In the genomic region with DNA sequence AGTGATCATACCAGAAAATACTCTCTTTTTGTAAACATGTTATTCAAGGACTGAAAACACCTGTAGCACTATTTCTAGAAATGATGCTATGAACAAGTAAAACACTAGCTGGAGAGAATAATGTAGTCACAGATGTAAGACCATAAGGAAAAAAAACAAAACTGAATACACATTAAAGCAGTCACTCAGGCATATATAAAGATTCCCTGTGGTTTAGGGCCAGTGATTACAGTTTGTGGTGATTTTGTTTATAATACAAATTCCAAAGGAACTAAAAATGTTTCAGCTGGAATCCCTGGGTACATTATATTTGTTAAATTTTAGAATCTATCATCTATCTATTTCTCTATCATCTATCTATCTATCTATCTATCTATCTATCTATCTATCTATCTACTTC, we compare ENCODE assay signal across 20 cellular contexts.
DNase-seq lines count a peak whose midpoint lies in the region; ATAC-seq and TF ChIP-seq lines count a peak whose summit lies in the region.
"Had no signal": no experiment of that assay in that cellular context is flagged by ENCODE, and none has a peak within 500 bp of the region (broad histone marks: within the 10 kb centered on the region; RNA-seq: fewer than 3 reads in every experiment).

No MANE protein-coding gene starts in this region.

- POLR2A ChIA-PET in WTC11 (lab: Charles Lee) = interaction anchor here (1.4 kb wide), 1 partner anchor 23 kb away, joined by 9 read pairs; no protein-coding TSS in a partner anchor
- POLR2A ChIA-PET in activated CD8-positive, alpha-beta T cell treated with anti-CD3 and anti-CD28 coated beads for 36 hours (lab: Charles Lee) = no interaction called here

- H3K9me3 ChIP-seq in HUES6 (ENCODE audit: control insufficient read depth, insufficient read depth, low read depth, low read length) (no peaks in the 10 kb centered on the region), iPS-20b (ENCODE audit: insufficient read depth, low read depth, low read length) (no peaks in the 10 kb centered on the region), smooth muscle cell (replicated peaks; ENCODE audit: low read depth) (no peaks in the 10 kb centered on the region), HAP-1 (no peaks in the 10 kb centered on the region)
- H3K9me3 ChIP-seq: SJSA1 had no signal

- no peaks in the 10 kb centered on the region for H3K36me3 Mint-ChIP-seq in WTC11
- no peaks in the 10 kb centered on the region for H3K36me3 Mint-ChIP-seq in activated CD8-positive, alpha-beta T cell treated with anti-CD3 and anti-CD28 coated beads for 36 hours (ENCODE audit: low read depth)
- H3K36me3 Mint-ChIP-seq: CD8-positive, alpha-beta memory T cell; T-cell had no signal

- in situ Hi-C loops in HAP-1 (cut with MboI; ENCODE audit: low sequenced_read_pairs) = no loop called here

- peak overlapping the region; percentile 56 for H3K4me3 Mint-ChIP-seq in WTC11
- no peak overlapping the region for H3K4me3 Mint-ChIP-seq in activated CD8-positive, alpha-beta T cell treated with anti-CD3 and anti-CD28 coated beads for 36 hours
- H3K4me3 Mint-ChIP-seq: CD8-positive, alpha-beta memory T cell; HFFc6; T-cell had no signal

- CTCF ChIA-PET in WTC11 (lab: Charles Lee) = interaction anchor here (0.6 to 2.2 kb wide), 4 partner anchors 13 to 72 kb away, joined by 3 to 7 read pairs (median 3); no protein-coding TSS in a partner anchor
- CTCF ChIA-PET in activated CD8-positive, alpha-beta T cell treated with anti-CD3 and anti-CD28 coated beads for 36 hours (lab: Charles Lee) = no interaction called here

- H3K27me3 ChIP-seq in HUES6 (ENCODE audit: control insufficient read depth, insufficient read depth, low read length) = no peaks in the 10 kb centered on the region
- no peaks in the 10 kb centered on the region for H3K27me3 ChIP-seq in iPS-20b (ENCODE audit: insufficient read depth, low read length)
- H3K27me3 ChIP-seq in smooth muscle cell (ENCODE audit: low read depth) = no peaks in the 10 kb centered on the region
- no peaks in the 10 kb centered on the region for H3K27me3 ChIP-seq in HAP-1 (ENCODE audit: low read depth)
- H3K27me3 ChIP-seq: SJSA1 had no signal

- peaks cover 77% of the 10 kb centered on the region for H3K4me1 Mint-ChIP-seq in WTC11
- no peaks in the 10 kb centered on the region for H3K4me1 Mint-ChIP-seq in activated CD8-positive, alpha-beta T cell treated with anti-CD3 and anti-CD28 coated beads for 36 hours (ENCODE audit: low read depth)
- H3K4me1 Mint-ChIP-seq: CD8-positive, alpha-beta memory T cell; T-cell had no signal

- H3K79me2 ChIP-seq in smooth muscle cell (ENCODE audit: low read depth) = no peaks in the 10 kb centered on the region

- H3K4me3 ChIP-seq in HUES6 (ENCODE audit: low read depth, low read length) (0 out of 2 replicates have a peak overlapping the region, but pooled peaks have one; percentile 6), iPS-20b (ENCODE audit: low read length) (peak overlapping the region; percentile 51; the same call in 1 of the 2 replicates), smooth muscle cell (no peak overlapping the region), HAP-1 (no peak overlapping the region)
- H3K4me3 ChIP-seq: SJSA1 had no signal

- ATAC-seq in WTC11 = no peak; the same call in 1 of the 2 replicates
- ATAC-seq in activated CD8-positive, alpha-beta T cell treated with anti-CD3 and anti-CD28 coated beads for 36 hours = no peak
- ATAC-seq: T-cell had no signal

- H3K27ac ChIP-seq in HUES6 (ENCODE audit: low read depth, low read length) (peak overlapping the region; percentile 89), iPS-20b (ENCODE audit: low read length) (peak overlapping the region; percentile 92), smooth muscle cell (ENCODE audit: low read depth) (no peak overlapping the region)
- H3K27ac ChIP-seq: SJSA1 had no signal

- no peaks in the 10 kb centered on the region for H4K20me1 ChIP-seq in smooth muscle cell (ENCODE audit: low read depth)

- H3K4me1 ChIP-seq in HUES6 (ENCODE audit: control insufficient read depth, insufficient read depth, low read length) = peaks cover 49% of the 10 kb centered on the region
- peaks cover 51% of the 10 kb centered on the region; the same call in 1 of the 2 replicates for H3K4me1 ChIP-seq in iPS-20b (ENCODE audit: insufficient read depth, low read length)
- H3K4me1 ChIP-seq in smooth muscle cell (ENCODE audit: low read depth) = peaks cover 53% of the 10 kb centered on the region
- H3K4me1 ChIP-seq in HAP-1 = no peaks in the 10 kb centered on the region
- H3K4me1 ChIP-seq: SJSA1 had no signal

- H2AFZ ChIP-seq in smooth muscle cell (ENCODE audit: low read depth) = no peak overlapping the region

- peak overlapping the region; percentile 40 for H3K4me2 ChIP-seq in smooth muscle cell

- intact Hi-C loops in activated CD8-positive, alpha-beta T cell treated with anti-CD3 and anti-CD28 coated beads for 36 hours (cut with micrococcal nuclease) = no loop called here

- H3K27me3 Mint-ChIP-seq in WTC11 (ENCODE audit: low read depth) = peaks cover 4% of the 10 kb centered on the region; the same call in 1 of the 2 replicates
- no peaks in the 10 kb centered on the region for H3K27me3 Mint-ChIP-seq in activated CD8-positive, alpha-beta T cell treated with anti-CD3 and anti-CD28 coated beads for 36 hours
- H3K27me3 Mint-ChIP-seq: CD8-positive, alpha-beta memory T cell had no signal

- DNase-seq in WTC11 (ENCODE audit: low spot score) = no peak
- no peak for DNase-seq in smooth muscle cell (lab: John Stamatoyannopoulos, UW; ENCODE audit: unreplicated experiment)
- no peak for DNase-seq in iPS-NIHi7 (ENCODE audit: extremely low spot score)
- no peak for DNase-seq in HAP-1 (ENCODE audit: low spot score in 2 of 2)
- no peak for DNase-seq in activated CD8-positive, alpha-beta T cell treated with anti-CD3 and anti-CD28 coated beads for 36 hours
- DNase-seq: C1 segment of cervical spinal cord; CD8-positive, alpha-beta memory T cell; DMS153; DND-41; HFFc6; NCI-H1092; NCI-H1436; NCI-H187 treated with DMSO at 0.1 percent for 48 hours; NCI-H446 treated with DMSO at 0.1 percent for 48 hours; Right ventricle myocardium superior; RPMI8226; T-cell had no signal

- no peak overlapping the region for H3K9ac ChIP-seq in HUES6 (ENCODE audit: low read length)
- peak overlapping the region; percentile 75 for H3K9ac ChIP-seq in iPS-20b (ENCODE audit: low read depth, low read length)
- no peak overlapping the region for H3K9ac ChIP-seq in smooth muscle cell (ENCODE audit: low read depth)

- H3K27ac Mint-ChIP-seq in WTC11 = peak overlapping the region; percentile 99
- no peak overlapping the region for H3K27ac Mint-ChIP-seq in activated CD8-positive, alpha-beta T cell treated with anti-CD3 and anti-CD28 coated beads for 36 hours
- H3K27ac Mint-ChIP-seq: CD8-positive, alpha-beta memory T cell; HFFc6; T-cell had no signal

- H3K9me3 Mint-ChIP-seq in WTC11 = peaks cover 5% of the 10 kb centered on the region
- H3K9me3 Mint-ChIP-seq in activated CD8-positive, alpha-beta T cell treated with anti-CD3 and anti-CD28 coated beads for 36 hours = no peaks in the 10 kb centered on the region
- H3K9me3 Mint-ChIP-seq: HFFc6 had no signal

- peaks cover 4% of the 10 kb centered on the region for H3F3A ChIP-seq in smooth muscle cell (ENCODE audit: low read depth)

- no peaks in the 10 kb centered on the region for H3K36me3 ChIP-seq in HUES6 (ENCODE audit: control insufficient read depth, insufficient read depth, low read length)
- H3K36me3 ChIP-seq in iPS-20b (ENCODE audit: insufficient read depth, low read depth, low read length) = no peaks in the 10 kb centered on the region
- H3K36me3 ChIP-seq in smooth muscle cell (ENCODE audit: low read depth) = no peaks in the 10 kb centered on the region
- no peaks in the 10 kb centered on the region for H3K36me3 ChIP-seq in HAP-1 (replicated peaks)
- H3K36me3 ChIP-seq: SJSA1 had no signal

- TF ChIP-seq CTCF in WTC11 (IDR thresholded peaks at IDR 0.05) (no peak), smooth muscle cell (IDR thresholded peaks at IDR 0.05; ENCODE audit: borderline replicate concordance, insufficient read depth, poor library complexity, severe bottlenecking) (no peak)
- no peak for TF ChIP-seq CTCF in activated CD8-positive, alpha-beta T cell treated with anti-CD3 and anti-CD28 coated beads for 36 hours (IDR thresholded peaks at IDR 0.05)

TF ChIP-seq in WTC11, 78 proteins besides CTCF, POLR2A, EP300 and RAD21 (continues in another document):
- TF ChIP-seq JUN (CRISPR knock-in tag; IDR thresholded peaks at IDR 0.05) (no peak), ZBTB21 (CRISPR knock-in tag; IDR thresholded peaks at IDR 0.05; ENCODE audit: borderline replicate concordance) (no peak), ZNF416 (CRISPR knock-in tag; IDR thresholded peaks at IDR 0.05) (no peak), FOXJ3 (CRISPR knock-in tag; IDR thresholded peaks at IDR 0.05; ENCODE audit: borderline replicate concordance) (no peak)
- TF ChIP-seq, protein P1, sequence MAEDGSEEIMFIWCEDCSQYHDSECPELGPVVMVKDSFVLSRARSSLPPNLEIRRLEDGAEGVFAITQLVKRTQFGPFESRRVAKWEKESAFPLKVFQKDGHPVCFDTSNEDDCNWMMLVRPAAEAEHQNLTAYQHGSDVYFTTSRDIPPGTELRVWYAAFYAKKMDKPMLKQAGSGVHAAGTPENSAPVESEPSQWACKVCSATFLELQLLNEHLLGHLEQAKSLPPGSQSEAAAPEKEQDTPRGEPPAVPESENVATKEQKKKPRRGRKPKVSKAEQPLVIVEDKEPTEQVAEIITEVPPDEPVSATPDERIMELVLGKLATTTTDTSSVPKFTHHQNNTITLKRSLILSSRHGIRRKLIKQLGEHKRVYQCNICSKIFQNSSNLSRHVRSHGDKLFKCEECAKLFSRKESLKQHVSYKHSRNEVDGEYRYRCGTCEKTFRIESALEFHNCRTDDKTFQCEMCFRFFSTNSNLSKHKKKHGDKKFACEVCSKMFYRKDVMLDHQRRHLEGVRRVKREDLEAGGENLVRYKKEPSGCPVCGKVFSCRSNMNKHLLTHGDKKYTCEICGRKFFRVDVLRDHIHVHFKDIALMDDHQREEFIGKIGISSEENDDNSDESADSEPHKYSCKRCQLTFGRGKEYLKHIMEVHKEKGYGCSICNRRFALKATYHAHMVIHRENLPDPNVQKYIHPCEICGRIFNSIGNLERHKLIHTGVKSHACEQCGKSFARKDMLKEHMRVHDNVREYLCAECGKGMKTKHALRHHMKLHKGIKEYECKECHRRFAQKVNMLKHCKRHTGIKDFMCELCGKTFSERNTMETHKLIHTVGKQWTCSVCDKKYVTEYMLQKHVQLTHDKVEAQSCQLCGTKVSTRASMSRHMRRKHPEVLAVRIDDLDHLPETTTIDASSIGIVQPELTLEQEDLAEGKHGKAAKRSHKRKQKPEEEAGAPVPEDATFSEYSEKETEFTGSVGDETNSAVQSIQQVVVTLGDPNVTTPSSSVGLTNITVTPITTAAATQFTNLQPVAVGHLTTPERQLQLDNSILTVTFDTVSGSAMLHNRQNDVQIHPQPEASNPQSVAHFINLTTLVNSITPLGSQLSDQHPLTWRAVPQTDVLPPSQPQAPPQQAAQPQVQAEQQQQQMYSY (CRISPR knock-in tag; IDR thresholded peaks at IDR 0.05) = no peak

Comparison
In these comparisons a context has a peak if more than half of its experiments do, and no peak if none do; other contexts are left out.
1. H3K4me3 ChIP-seq: peak in HUES6 (single experiment) and iPS-20b (single experiment); none in smooth muscle cell (single experiment) and HAP-1 (single experiment).